Comparison of ENCODE assay signal across 8 cellular contexts in genomic region chr7:106166651-106167342, GRCh38. TPM values are rescaled to one million over a fixed set of nuclear protein-coding genes. Genes with fewer than 3 reads are reported as not detected.
A peak's percentile ranks its signal among the peaks of the same experiment; 100 is the strongest.
DNase-seq lines count a peak whose midpoint lies in the region; ATAC-seq, FAIRE-seq and TF ChIP-seq lines count a peak whose summit lies in the region.

No MANE protein-coding gene starts in this region.

- DNase-seq in D721Med (ENCODE audit: insufficient read length, low spot score): peak; percentile 38
- DNase-seq in NCI-H748 treated with DMSO at 0.1 percent for 48 hours (lab: John Stamatoyannopoulos, UW): peak; percentile 45
- DNase-seq in K562 (ENCODE audit: extremely low read depth in 1 of 4, low spot score in 3 of 4): peak; percentile 75 to 87 (median 84)
- DNase-seq in iPS DF 19.7 (ENCODE audit: low read depth, low spot score): peak; percentile 28
- DNase-seq in small intestine: peak; percentile 66
- DNase-seq in activated T-helper 2 cell treated with anti-CD3 and anti-CD28 coated beads, Interferon-gamma antibody, Interleukin-2, Interleukin-4, amounts not matched to agents 10 μg/mL and 5 μg/mL and 100 μg/mL, durations not matched to agents 14 hours and 24 hours and 36 hours (ENCODE audit: low spot score): no peak

- intact Hi-C loops in K562 (cut with micrococcal nuclease): loop anchor here (1.0 to 2.0 kb wide), 3 partner anchors 109 to 514 kb away; no protein-coding TSS in a partner anchor
- intact Hi-C loops in activated T-helper 2 cell treated with anti-CD3 and anti-CD28 coated beads, Interferon-gamma antibody, Interleukin-2, Interleukin-4, amounts not matched to agents 10 μg/mL and 5 μg/mL and 100 μg/mL, durations not matched to agents 14 hours and 24 hours and 36 hours (cut with micrococcal nuclease): no loop called here

- no peak overlapping the region for H3K27ac ChIP-seq in HEK293 (ENCODE audit: extremely low read depth, low read depth, low read length)
- no peak overlapping the region for H3K27ac ChIP-seq in K562 (ENCODE audit: extremely low read depth, low read depth, low read length)
- no peak overlapping the region for H3K27ac ChIP-seq in small intestine (ENCODE audit: low read depth in 1 of 2, low read length in 1 of 2)

- in situ Hi-C loops in K562 (cut with MboI): no loop called here

- peak overlapping the region; percentile 44 for H2AFZ ChIP-seq in K562 (ENCODE audit: low read depth, low read length)

- 32% methylated on average over 7 of the region's 7 CpGs for WGBS in K562 (ENCODE audit: insufficient coverage, low coverage, missing lambda C conversion rate)
- 51 to 60% (median 51%) methylated on average over 7 of the region's 7 CpGs for whole genome bisulfite sequencing in small intestine, 3 donors

- no peak overlapping the region for H3K27ac Mint-ChIP-seq in activated T-helper 2 cell treated with anti-CD3 and anti-CD28 coated beads, Interferon-gamma antibody, Interleukin-2, Interleukin-4, amounts not matched to agents 10 μg/mL and 5 μg/mL and 100 μg/mL, durations not matched to agents 14 hours and 24 hours and 36 hours

- H3K27me3 ChIP-seq in K562 (ENCODE audit: control insufficient read depth in 2 of 2, insufficient read depth in 2 of 2, low read length in 2 of 2) (peaks cover 0 to 18% of the 10 kb centered on the region in 2 experiments; a peak in 2 of 5 replicates), small intestine (ENCODE audit: control insufficient read depth in 2 of 2, insufficient read depth in 2 of 2, low read length in 2 of 2) (no peaks in the 10 kb centered on the region)

- TF ChIP-seq POLR2A in K562 (conservative IDR thresholded peaks at IDR 0.05): no peak

- ATAC-seq in K562 (peak; percentile 92), HG03457 (IDR thresholded peaks at IDR 0.05; ENCODE audit: unreplicated experiment) (no peak)

- no peaks in the 10 kb centered on the region for H3K79me2 ChIP-seq in K562 (ENCODE audit: control insufficient read depth, insufficient read depth, low read length)

- H3K4me1 ChIP-seq in HEK293 (ENCODE audit: control insufficient read depth, insufficient read depth, low read length): no peaks in the 10 kb centered on the region
- H3K4me1 ChIP-seq in K562 (replicated peaks in 1 of 2; ENCODE audit: control insufficient read depth in 2 of 2, insufficient read depth in 2 of 2, low read length in 2 of 2): no peaks in the 10 kb centered on the region
- H3K4me1 ChIP-seq in small intestine (ENCODE audit: control insufficient read depth in 2 of 2, insufficient read depth in 1 of 2, low read depth in 1 of 2, low read length in 1 of 2): no peaks in the 10 kb centered on the region

- no peaks in the 10 kb centered on the region for H4K20me1 ChIP-seq in K562 (replicated peaks; ENCODE audit: control insufficient read depth, insufficient read depth, low read length)

- CTCF ChIA-PET in HEK293 (lab: Yijun Ruan, JAX): interaction anchor here (0.5 to 6.2 kb wide), 35 partner anchors 9 to 1366 kb away, joined by 3 to 53 read pairs (median 4); no protein-coding TSS in a partner anchor
- CTCF ChIA-PET in K562 (lab: Yijun Ruan, JAX; ENCODE audit: low intra/inter-chr PET ratio): interaction anchor here (0.6 to 3.2 kb wide), 10 partner anchors 13 to 1713 kb away, joined by 3 to 34 read pairs (median 4); no protein-coding TSS in a partner anchor

- no peaks in the 10 kb centered on the region for H3K36me3 Mint-ChIP-seq in activated T-helper 2 cell treated with anti-CD3 and anti-CD28 coated beads, Interferon-gamma antibody, Interleukin-2, Interleukin-4, amounts not matched to agents 10 μg/mL and 5 μg/mL and 100 μg/mL, durations not matched to agents 14 hours and 24 hours and 36 hours (ENCODE audit: low read depth)

- H3K36me3 ChIP-seq in HEK293 (ENCODE audit: control insufficient read depth in 2 of 2, insufficient read depth in 1 of 2, low read length in 2 of 2): no peaks in the 10 kb centered on the region
- no peaks in the 10 kb centered on the region for H3K36me3 ChIP-seq in K562 (ENCODE audit: control insufficient read depth, insufficient read depth, low read length)
- H3K36me3 ChIP-seq in small intestine (ENCODE audit: control insufficient read depth in 2 of 2, insufficient read depth in 2 of 2, low read length in 2 of 2): no peaks in the 10 kb centered on the region

- H3K9me3 ChIP-seq in HEK293 (ENCODE audit: control insufficient read depth, insufficient read depth, low read depth, low read length): no peaks in the 10 kb centered on the region
- H3K9me3 ChIP-seq in K562 (replicated peaks; ENCODE audit: control insufficient read depth, insufficient read depth, low read depth, low read length): 0 out of 2 replicates have a peak, but pooled peaks cover 2% of the 10 kb centered on the region
- H3K9me3 ChIP-seq in small intestine (ENCODE audit: control insufficient read depth, low read depth): no peaks in the 10 kb centered on the region

- POLR2A ChIA-PET in HEK293 (lab: Yijun Ruan, JAX) (no interaction called here), K562 (lab: Yijun Ruan, JAX) (interaction anchor here (0.8 to 1.6 kb wide), 4 partner anchors 10 to 108 kb away, joined by 3 to 7 read pairs (median 3); no protein-coding TSS in a partner anchor)

- H3K4me1 Mint-ChIP-seq in activated T-helper 2 cell treated with anti-CD3 and anti-CD28 coated beads, Interferon-gamma antibody, Interleukin-2, Interleukin-4, amounts not matched to agents 10 μg/mL and 5 μg/mL and 100 μg/mL, durations not matched to agents 14 hours and 24 hours and 36 hours (ENCODE audit: low read depth): peaks cover 3% of the 10 kb centered on the region

- no TSS peak for BruUV-seq in K562 (replicated peaks; lab: Mats Ljungman, UMichigan)

- TF ChIP-seq CTCF in D721Med (IDR thresholded peaks at IDR 0.05; ENCODE audit: insufficient read depth, missing control alignments): peak; percentile 83
- TF ChIP-seq CTCF in HEK293 (tag by site-specific recombination; IDR thresholded peaks at IDR 0.05): peak; percentile 63
- peak; percentile 79 to 98 (median 92) for TF ChIP-seq CTCF in K562 (IDR thresholded peaks at IDR 0.05 in 2 of 3, conservative IDR thresholded peaks at IDR 0.05 in 1 of 3; ENCODE audit: insufficient read depth in 2 of 3, low read depth in 1 of 3, low read length in 3 of 3)

- H3K9me1 ChIP-seq in K562 (ENCODE audit: control insufficient read depth, insufficient read depth, low read length): no peaks in the 10 kb centered on the region

- H3K9me3 Mint-ChIP-seq in activated T-helper 2 cell treated with anti-CD3 and anti-CD28 coated beads, Interferon-gamma antibody, Interleukin-2, Interleukin-4, amounts not matched to agents 10 μg/mL and 5 μg/mL and 100 μg/mL, durations not matched to agents 14 hours and 24 hours and 36 hours: peaks cover 12% of the 10 kb centered on the region

- peak; percentile 85 to 92 for TF ChIP-seq RAD21 in K562 (CRISPR knock-in tag; conservative IDR thresholded peaks at IDR 0.05 in 1 of 2, IDR thresholded peaks at IDR 0.05 in 1 of 2)

- peaks cover 25% of the 10 kb centered on the region for H3K27me3 Mint-ChIP-seq in activated T-helper 2 cell treated with anti-CD3 and anti-CD28 coated beads, Interferon-gamma antibody, Interleukin-2, Interleukin-4, amounts not matched to agents 10 μg/mL and 5 μg/mL and 100 μg/mL, durations not matched to agents 14 hours and 24 hours and 36 hours (ENCODE audit: low read depth)

- no peak overlapping the region for H3K9ac ChIP-seq in K562 (ENCODE audit: insufficient read depth in 1 of 2, low read depth in 2 of 2, low read length in 2 of 2)

- TF ChIP-seq EP300 in K562 (IDR thresholded peaks at IDR 0.05; ENCODE audit: low read length): no peak

- no peak overlapping the region for H3K4me2 ChIP-seq in K562 (ENCODE audit: insufficient read depth, low read length)

- H3K4me3 Mint-ChIP-seq in activated T-helper 2 cell treated with anti-CD3 and anti-CD28 coated beads, Interferon-gamma antibody, Interleukin-2, Interleukin-4, amounts not matched to agents 10 μg/mL and 5 μg/mL and 100 μg/mL, durations not matched to agents 14 hours and 24 hours and 36 hours (ENCODE audit: low read depth): no peak overlapping the region

- peak; percentile 68 for FAIRE-seq in D721Med (lab: Jason Lieb, UNC)
- FAIRE-seq in K562 (lab: Jason Lieb, UNC): peak; percentile 92
- FAIRE-seq in small intestine (lab: Jason Lieb, UNC): peak; percentile 30

- H3K4me3 ChIP-seq in HEK293 (ENCODE audit: low read depth, low read length) (no peak overlapping the region), K562 (no peak overlapping the region), small intestine (ENCODE audit: low read depth in 1 of 2, low read length in 2 of 2) (no peak overlapping the region)

TF ChIP-seq in HEK293, 187 proteins besides CTCF, POLR2A, EP300 and RAD21 (continues in another document):
- TF ChIP-seq ZNF747 (tag by site-specific recombination; IDR thresholded peaks at IDR 0.05) (no peak), IKZF3 (tag by site-specific recombination; IDR thresholded peaks at IDR 0.05) (peak; percentile 75), ZNF654 (tag by site-specific recombination; IDR thresholded peaks at IDR 0.05; ENCODE audit: low read depth) (peak; percentile 90)

RNA-seq across cellular contexts. Expression of gene SYPL1, which starts 54.7 kb away (rescaled TPM):
- 58.3 and 92.7 TPM in 2 replicates for total RNA-seq in K562 (2011; cell fraction: chromatin; rRNA removed; ENCODE audit: low replicate concordance)
- 54.4 and 68.0 TPM in 2 replicates for total RNA-seq in K562 (2011; cell fraction: nucleolus; rRNA removed)
- total RNA-seq in K562 (2011; cell fraction: nucleoplasm; rRNA removed): 90.3 and 115 TPM in 2 replicates
- total RNA-seq in K562 (2014; rRNA removed) (23.8 and 25.5 TPM in 2 replicates), K562 (2014; rRNA removed; fragmentation: Illumina TruSeq; extraction: Trizol) (51.3 and 58.3 TPM in 2 replicates), K562 (2015; rRNA removed; fragmentation: Illumina TruSeq; extraction: Trizol) (45.0 and 47.8 TPM in 2 replicates), K562 (2021) (70.2 and 73.4 TPM in 2 replicates)
- polyA plus RNA-seq in K562 (2011; rRNA removed) (71.7 and 100 TPM in 2 replicates), K562 (2014; fragmentation: Illumina TruSeq; extraction: Trizol) (71.9 and 81.5 TPM in 2 replicates), K562 (2014; fragmentation: Nextera tagmentation; extraction: Ambion mirVana) (100 to 1,000 TPM; 171 to 214 TPM), K562 (2014; rRNA removed) (53.5 and 54.1 TPM in 2 replicates), small intestine (10 to 100 TPM; 21.0 to 94.2 (median 35.9) TPM)
- 41.5 and 68.5 TPM in 2 replicates for polyA plus RNA-seq in K562 (2011; cell fraction: cytosol; rRNA removed)
- 15.7 and 22.1 TPM in 2 replicates for polyA plus RNA-seq in K562 (2011; cell fraction: nucleus; rRNA removed)
- 94.6 and 111 TPM in 2 replicates for polyA plus RNA-seq in K562 (2012)
- polyA minus RNA-seq in K562 (2011; rRNA and poly(A)+ RNA removed): 68.6 and 85.2 TPM in 2 replicates
- polyA minus RNA-seq in K562 (2011; cell fraction: cytosol; rRNA and poly(A)+ RNA removed): 27.0 and 38.1 TPM in 2 replicates
- polyA minus RNA-seq in K562 (2011; cell fraction: nucleus; rRNA and poly(A)+ RNA removed): 14.4 and 20.3 TPM in 2 replicates
- total RNA-seq in activated T-helper 2 cell treated with anti-CD3 and anti-CD28 coated beads, Interferon-gamma antibody, Interleukin-2, Interleukin-4, amounts not matched to agents 10 μg/mL and 5 μg/mL and 100 μg/mL, durations not matched to agents 14 hours and 24 hours and 36 hours: 38.2 and 40.9 TPM in 2 replicates
